In the genomic region with DNA sequence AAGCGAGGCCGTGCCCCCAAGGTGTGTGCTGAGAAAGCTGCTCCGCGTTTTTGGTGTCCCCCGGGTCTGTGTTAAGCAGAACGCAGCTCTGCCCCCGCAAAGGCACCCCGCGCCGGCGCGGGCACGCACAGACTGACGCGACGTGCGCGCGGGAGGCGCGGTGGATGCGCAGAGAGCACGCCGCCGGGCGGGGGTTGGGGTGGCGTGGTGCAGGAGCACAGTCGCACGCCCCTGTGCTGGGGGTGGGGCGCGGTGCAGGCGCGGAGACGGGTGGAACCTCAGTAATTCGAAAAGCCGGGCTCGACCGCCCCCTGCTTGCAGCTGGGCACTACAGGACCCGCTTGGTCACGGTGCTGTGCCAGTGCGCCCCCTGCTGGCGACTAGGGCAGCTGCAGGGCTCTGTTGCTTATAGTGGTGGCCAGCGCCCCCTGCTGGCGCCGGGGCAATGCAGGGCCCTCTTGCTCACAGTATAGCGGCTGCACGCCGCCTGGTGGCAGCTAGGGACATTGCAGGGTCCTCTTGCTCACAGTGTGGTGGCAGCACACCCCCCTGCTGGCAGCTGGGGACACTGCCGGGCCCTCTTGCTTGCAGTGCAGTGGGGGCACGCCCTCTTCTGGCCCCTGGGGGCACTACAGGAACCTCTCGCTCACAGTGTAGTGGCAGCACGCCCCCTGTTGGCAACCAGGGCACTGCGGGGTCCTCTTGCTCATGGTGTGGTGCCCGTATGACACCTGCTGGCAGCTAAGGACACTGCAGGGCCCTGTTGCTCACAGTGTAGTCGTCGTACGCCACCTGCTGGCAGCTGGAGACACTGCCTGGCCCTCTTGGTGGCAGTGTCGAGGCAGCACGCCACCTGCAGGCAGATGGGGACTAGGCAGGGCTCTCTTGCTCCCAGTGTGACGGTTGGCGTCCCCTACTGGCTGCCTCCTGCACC, we compare ENCODE assay signal across 8 cellular contexts.
DNase-seq lines count a peak whose midpoint lies in the region; ATAC-seq and TF ChIP-seq lines count a peak whose summit lies in the region.
"Not testable (repeated sequence)": the region's sequence is repeated elsewhere in the genome, so short reads cannot be mapped to it uniquely, and the experiment has no call there.

No MANE protein-coding gene starts in this region.

- H3K27me3 Mint-ChIP-seq in Caco-2 (ENCODE audit: insufficient read depth, unreplicated experiment): not testable (repeated sequence)

- TF ChIP-seq CTCF in Caco-2 (IDR thresholded peaks at IDR 0.05; ENCODE audit: insufficient read depth in 1 of 2, low read depth in 1 of 2, low read length in 1 of 2, severe bottlenecking in 1 of 2, unreplicated experiment in 1 of 2): peak in 1 of 2 experiments; percentile 35
- peak; percentile 47 for TF ChIP-seq CTCF in brain microvascular endothelial cell (IDR thresholded peaks at IDR 0.05; ENCODE audit: low read depth, low read length, missing control alignments)

- DNase-seq in Caco-2: peak; percentile 63 to 73
- DNase-seq in NCI-H345 (lab: John Stamatoyannopoulos, UW): peak; percentile 0
- DNase-seq in activated CD4-positive, alpha-beta T cell treated with anti-CD3 and anti-CD28 coated beads for 1 hour: peak; percentile 14
- peak; percentile 38 for DNase-seq in brain microvascular endothelial cell
- DNase-seq in left colon: peak; percentile 33 to 49
- DNase-seq in stimulated activated CD4-positive, alpha-beta T cell treated with anti-CD3 and anti-CD28 coated beads, Interleukin-4, amount 100 ng/mL, for 24 hours: peak; percentile 78

- in situ Hi-C loops in brain microvascular endothelial cell (cut with HindIII; ENCODE audit: low pct_ligation_motif_present, low sequenced_read_pairs): not testable (repeated sequence)

- not testable (repeated sequence) for H3K27ac ChIP-seq in brain microvascular endothelial cell

- peak; percentile 97 for ATAC-seq in GM19467 (IDR thresholded peaks at IDR 0.05; ENCODE audit: unreplicated experiment)
- peak; percentile 94 for ATAC-seq in HG03135 (IDR thresholded peaks at IDR 0.05; ENCODE audit: unreplicated experiment)
- peak; percentile 33 for ATAC-seq in left colon

- H3K27ac Mint-ChIP-seq in Caco-2 (ENCODE audit: unreplicated experiment): not testable (repeated sequence)

- not testable (repeated sequence) for H3K9me3 ChIP-seq in Caco-2

- not testable (repeated sequence) for H3K4me1 ChIP-seq in Caco-2

- H3K9me3 Mint-ChIP-seq in Caco-2 (ENCODE audit: unreplicated experiment): not testable (repeated sequence)

- intact Hi-C loops in Caco-2 (cut with micrococcal nuclease; ENCODE audit: unreplicated experiment); left colon (cut with DNase I, micrococcal nuclease): not testable (repeated sequence)

- H3K4me1 Mint-ChIP-seq in Caco-2 (ENCODE audit: low read depth, unreplicated experiment): not testable (repeated sequence)

- H3K27me3 ChIP-seq in Caco-2 (replicated peaks; ENCODE audit: control insufficient read depth, insufficient read depth, low read length); brain microvascular endothelial cell (replicated peaks): not testable (repeated sequence)

- CTCF ChIA-PET in Caco-2 (lab: Charles Lee): interaction anchor here (0.6 kb wide), 1 partner anchor 1323 kb away, joined by 3 read pairs; no protein-coding TSS in a partner anchor

- not testable (repeated sequence) for BruUV-seq in Caco-2 (replicated peaks; lab: Mats Ljungman, UMichigan)

- H3K4me3 Mint-ChIP-seq in Caco-2 (ENCODE audit: unreplicated experiment): not testable (repeated sequence)

- not testable (repeated sequence) for H3K36me3 Mint-ChIP-seq in Caco-2 (ENCODE audit: insufficient read depth, unreplicated experiment)

- POLR2A ChIA-PET in Caco-2 (lab: Charles Lee): not testable (repeated sequence)

- H3K4me3 ChIP-seq in Caco-2 (ENCODE audit: low read depth, low read length); brain microvascular endothelial cell (ENCODE audit: low read depth, low read length): not testable (repeated sequence)

- H3K36me3 ChIP-seq in Caco-2 (ENCODE audit: control insufficient read depth, insufficient read depth, low read length); brain microvascular endothelial cell (replicated peaks): not testable (repeated sequence)

Comparison
In these comparisons a context has a peak if more than half of its experiments do, and no peak if none do; other contexts are left out.
1. DNase-seq: peak in every context shown above with its lines; median percentile 78 in stimulated activated CD4-positive, alpha-beta T cell treated with anti-CD3 and anti-CD28 coated beads, Interleukin-4, amount 100 ng/mL, for 24 hours; 68 in Caco-2; 41 in left colon; 38 in brain microvascular endothelial cell; 14 in activated CD4-positive, alpha-beta T cell treated with anti-CD3 and anti-CD28 coated beads for 1 hour; 0 in NCI-H345.
2. ATAC-seq: peak in every context shown above with its lines; median percentile 97 in GM19467; 94 in HG03135; 33 in left colon.